Comparison of ENCODE assay signal across 8 cellular contexts in the genomic region with DNA sequence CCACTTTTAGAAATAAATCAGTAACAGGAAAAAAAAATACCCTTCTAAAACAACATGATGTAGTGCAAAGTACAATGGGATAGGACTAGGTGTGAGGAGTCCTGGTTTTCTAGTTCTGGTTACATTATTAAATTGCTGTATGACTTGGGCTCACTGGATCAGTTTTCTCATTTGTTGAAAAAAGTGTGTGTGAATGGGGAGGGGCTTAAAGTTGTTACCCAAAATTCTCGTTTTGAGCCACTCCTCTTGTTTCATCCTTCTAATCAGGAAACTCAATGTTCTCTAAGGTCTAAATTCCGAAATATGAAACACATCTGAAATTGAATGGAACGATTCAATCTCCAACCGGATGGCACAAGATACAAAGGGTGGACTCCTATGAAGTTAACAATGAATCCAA. TPM values are rescaled to one million over a fixed set of nuclear protein-coding genes. Genes with fewer than 3 reads are reported as not detected.
DNase-seq lines count a peak whose midpoint lies in the region; ATAC-seq and TF ChIP-seq lines count a peak whose summit lies in the region.

No MANE protein-coding gene starts in this region.

- no peaks in the 10 kb centered on the region for H3K27me3 Mint-ChIP-seq in activated T-cell treated with anti-CD3 and anti-CD28 coated beads, Interleukin-2, amount 50 U/mL, for 4 hours (ENCODE audit: low read depth)
- H3K27me3 Mint-ChIP-seq in activated T-helper 17 cell treated with anti-CD3 and anti-CD28 coated beads, Interleukin-2, amount 50 U/mL, for 72 hours = no peaks in the 10 kb centered on the region

- ATAC-seq in activated T-cell treated with anti-CD3 and anti-CD28 coated beads, Interleukin-2, amount 50 U/mL, for 4 hours = no peak
- ATAC-seq in activated T-helper 17 cell treated with anti-CD3 and anti-CD28 coated beads, Interleukin-2, amount 50 U/mL, for 72 hours (replicated peaks) = peak; percentile 12
- no peak for ATAC-seq in left lung

- intact Hi-C loops in left lung (cut with DNase I) = no loop called here
- intact Hi-C loops in tibial artery (cut with DNase I; ENCODE audit: low total_unique reads) = loop anchor here (5.0 kb wide), 1 partner anchor 45 kb away; no protein-coding TSS in a partner anchor

- in situ Hi-C loops in GM13976 (cut with MboI; ENCODE audit: low sequenced_read_pairs, unreplicated experiment) = no loop called here

- peaks cover 10% of the 10 kb centered on the region for H3K36me3 Mint-ChIP-seq in activated T-cell treated with anti-CD3 and anti-CD28 coated beads, Interleukin-2, amount 50 U/mL, for 4 hours (ENCODE audit: insufficient read depth)
- H3K36me3 Mint-ChIP-seq in activated T-helper 17 cell treated with anti-CD3 and anti-CD28 coated beads, Interleukin-2, amount 50 U/mL, for 72 hours (ENCODE audit: low read depth) = peaks cover 25% of the 10 kb centered on the region

- no peak for DNase-seq in activated T-cell treated with anti-CD3 and anti-CD28 coated beads, Interleukin-2, amount 50 U/mL, for 4 hours
- DNase-seq in activated T-cell treated with anti-CD3 and anti-CD28 coated beads for 4 hours (no peak), left lung (no peak), tibial artery (no peak), NCI-H2171 (lab: John Stamatoyannopoulos, UW) (no peak), GM13976 (ENCODE audit: low spot score) (no peak), DMS114 treated with DMSO at 0.1 percent for 48 hours (lab: John Stamatoyannopoulos, UW; ENCODE audit: unreplicated experiment) (no peak)

- no peaks in the 10 kb centered on the region for H3K9me3 ChIP-seq in left lung
- H3K9me3 ChIP-seq in tibial artery = no peaks in the 10 kb centered on the region

- H3K27me3 ChIP-seq in left lung = no peaks in the 10 kb centered on the region
- H3K27me3 ChIP-seq in tibial artery = no peaks in the 10 kb centered on the region

- H3K4me1 ChIP-seq in left lung (peaks cover 24 to 54% of the 10 kb centered on the region in 2 donors), tibial artery (peaks cover 0 to 75% (median 39%) of the 10 kb centered on the region in 4 donors)

- H3K27ac ChIP-seq in left lung (peak overlapping the region; percentile 97 to 98), tibial artery (peak overlapping the region; percentile 98 to 99)

- no peaks in the 10 kb centered on the region for H3K9me3 Mint-ChIP-seq in activated T-cell treated with anti-CD3 and anti-CD28 coated beads, Interleukin-2, amount 50 U/mL, for 4 hours
- no peaks in the 10 kb centered on the region for H3K9me3 Mint-ChIP-seq in activated T-helper 17 cell treated with anti-CD3 and anti-CD28 coated beads, Interleukin-2, amount 50 U/mL, for 72 hours

- peak overlapping the region; percentile 91 for H3K4me3 Mint-ChIP-seq in activated T-cell treated with anti-CD3 and anti-CD28 coated beads, Interleukin-2, amount 50 U/mL, for 4 hours
- peak overlapping the region; percentile 97 for H3K4me3 Mint-ChIP-seq in activated T-helper 17 cell treated with anti-CD3 and anti-CD28 coated beads, Interleukin-2, amount 50 U/mL, for 72 hours

- H3K27ac Mint-ChIP-seq in activated T-helper 17 cell treated with anti-CD3 and anti-CD28 coated beads, Interleukin-2, amount 50 U/mL, for 72 hours = peak overlapping the region; percentile 95

- H3K4me1 Mint-ChIP-seq in activated T-cell treated with anti-CD3 and anti-CD28 coated beads, Interleukin-2, amount 50 U/mL, for 4 hours (ENCODE audit: low read depth) = peaks cover 71% of the 10 kb centered on the region
- H3K4me1 Mint-ChIP-seq in activated T-helper 17 cell treated with anti-CD3 and anti-CD28 coated beads, Interleukin-2, amount 50 U/mL, for 72 hours = peaks cover 46% of the 10 kb centered on the region

- TF ChIP-seq CTCF in left lung (IDR thresholded peaks at IDR 0.05) (no peak), tibial artery (IDR thresholded peaks at IDR 0.05) (no peak), GM13976 (IDR thresholded peaks at IDR 0.05; ENCODE audit: borderline replicate concordance, control extremely low read depth, extremely low read depth, insufficient read depth, missing control alignments) (no peak)

- H3K36me3 ChIP-seq in left lung (no peaks in the 10 kb centered on the region), tibial artery (peaks cover 0 to 3% (median 0%) of the 10 kb centered on the region in 3 donors)

- H3K4me3 ChIP-seq in left lung (peak overlapping the region; percentile 77), tibial artery (peak overlapping the region; percentile 77 to 98)

RNA-seq across cellular contexts. Expression of gene WASL, which starts 1.7 kb away (rescaled TPM):
- 1 to 10 TPM; 4.7 to 5.4 (median 5.3) TPM for total RNA-seq in activated T-cell treated with anti-CD3 and anti-CD28 coated beads, Interleukin-2, amount 50 U/mL, for 4 hours
- 1 to 10 TPM; 8.0 to 8.7 TPM for total RNA-seq in activated T-helper 17 cell treated with anti-CD3 and anti-CD28 coated beads, Interleukin-2, amount 50 U/mL, for 72 hours
- 10 to 100 TPM; 30.4 to 40.6 TPM for total RNA-seq in left lung
